In genomic region chrX:11755724-11756123, GRCh38 we compare ENCODE assay signal across 1 cellular context.
TF ChIP-seq lines count a peak whose summit lies in the region.

No MANE protein-coding gene starts in this region.

TF ChIP-seq in HepG2, 621 proteins besides CTCF, POLR2A, EP300 and RAD21 (continued from another document and continues in another):
- TF ChIP-seq RXRB (CRISPR knock-in tag; IDR thresholded peaks at IDR 0.05; ENCODE audit: borderline replicate concordance) (peak; percentile 31; the same call in 1 of the 2 replicates), CHD4 (IDR thresholded peaks at IDR 0.05; ENCODE audit: borderline replicate concordance, low read length) (no peak), NFKB2 (CRISPR knock-in tag; IDR thresholded peaks at IDR 0.05; ENCODE audit: borderline replicate concordance) (no peak), RBFOX2 (IDR thresholded peaks at IDR 0.05; ENCODE audit: low read depth, low read length) (no peak), HDAC2 (CRISPR knock-in tag; IDR thresholded peaks at IDR 0.05) (peak; percentile 69), ATF4 (CRISPR knock-in tag; IDR thresholded peaks at IDR 0.05) (no peak), NR1H2 (CRISPR knock-in tag; IDR thresholded peaks at IDR 0.05; ENCODE audit: borderline replicate concordance, low read depth) (no peak), IKZF4 (CRISPR knock-in tag; IDR thresholded peaks at IDR 0.05; ENCODE audit: borderline replicate concordance, low read depth, not compliant biosample characterization) (no peak), ZNF615 (CRISPR knock-in tag; IDR thresholded peaks at IDR 0.05; ENCODE audit: borderline replicate concordance) (no peak), SMC3 (IDR thresholded peaks at IDR 0.05; ENCODE audit: low read length) (no peak), ZBTB49 (CRISPR knock-in tag; IDR thresholded peaks at IDR 0.05; ENCODE audit: borderline replicate concordance) (no peak), ATF7 (IDR thresholded peaks at IDR 0.05) (no peak), ATF7 (CRISPR knock-in tag; IDR thresholded peaks at IDR 0.05) (no peak), ZNF567 (CRISPR knock-in tag; IDR thresholded peaks at IDR 0.05; ENCODE audit: borderline replicate concordance) (no peak), ZNF792 (CRISPR knock-in tag; IDR thresholded peaks at IDR 0.05) (no peak), YY1 (IDR thresholded peaks at IDR 0.05; ENCODE audit: insufficient read depth, insufficient replicate concordance, low read depth, low read length) (no peak), PAXIP1 (CRISPR knock-in tag; conservative IDR thresholded peaks at IDR 0.05) (peak; percentile 59), HES4 (CRISPR knock-in tag; IDR thresholded peaks at IDR 0.05; ENCODE audit: borderline replicate concordance) (no peak), ATAD3A (CRISPR knock-in tag; IDR thresholded peaks at IDR 0.05) (no peak), LBX2 (CRISPR knock-in tag; IDR thresholded peaks at IDR 0.05; ENCODE audit: borderline replicate concordance) (no peak), NR0B2 (CRISPR knock-in tag; IDR thresholded peaks at IDR 0.05) (no peak), ZNF564 (CRISPR knock-in tag; IDR thresholded peaks at IDR 0.05) (no peak), BCL3 (CRISPR knock-in tag; IDR thresholded peaks at IDR 0.05) (no peak), ZNF326 (CRISPR knock-in tag; IDR thresholded peaks at IDR 0.05; ENCODE audit: borderline replicate concordance) (no peak), ZNF274 (CRISPR knock-in tag; IDR thresholded peaks at IDR 0.05) (no peak), NCOA1 (CRISPR knock-in tag; IDR thresholded peaks at IDR 0.05) (no peak), ZMYM4 (CRISPR knock-in tag; IDR thresholded peaks at IDR 0.05) (no peak), ZMYM2 (CRISPR knock-in tag; IDR thresholded peaks at IDR 0.05) (no peak), ZNF264 (CRISPR knock-in tag; IDR thresholded peaks at IDR 0.05) (no peak), ZNF432 (CRISPR knock-in tag; IDR thresholded peaks at IDR 0.05; ENCODE audit: borderline replicate concordance) (no peak), ZBTB10 (CRISPR knock-in tag; IDR thresholded peaks at IDR 0.05; ENCODE audit: borderline replicate concordance) (no peak), KDM5B (CRISPR knock-in tag; IDR thresholded peaks at IDR 0.05; ENCODE audit: borderline replicate concordance) (no peak), HOXA3 (CRISPR knock-in tag; IDR thresholded peaks at IDR 0.05) (no peak), LRRFIP1 (CRISPR knock-in tag; conservative IDR thresholded peaks at IDR 0.05) (no peak), FOXK1 (CRISPR knock-in tag; IDR thresholded peaks at IDR 0.05; ENCODE audit: borderline replicate concordance, low read depth) (no peak), RBM39 (IDR thresholded peaks at IDR 0.05; ENCODE audit: low read depth, low read length, poor library complexity, severe bottlenecking) (no peak), STAG1 (CRISPR knock-in tag; IDR thresholded peaks at IDR 0.05) (no peak), SKIL (CRISPR knock-in tag; IDR thresholded peaks at IDR 0.05; ENCODE audit: borderline replicate concordance) (0 out of 2 replicates have a peak, but pooled peaks have one; percentile 40), DNMT1 (CRISPR knock-in tag; IDR thresholded peaks at IDR 0.05) (no peak), MXD1 (CRISPR knock-in tag; IDR thresholded peaks at IDR 0.05) (no peak), ZBTB33 (CRISPR knock-in tag; IDR thresholded peaks at IDR 0.05) (no peak), ZNF362 (CRISPR knock-in tag; IDR thresholded peaks at IDR 0.05; ENCODE audit: borderline replicate concordance) (no peak)
